ENCODE assay signal across 1 cellular context in genomic region chr16:58392215-58393137, GRCh38.
TF ChIP-seq lines count a peak whose summit lies in the region.

Gene GINS3, plus strand, starts transcription at chr16:58392471. Its CDS starts 131 bp downstream, at chr16:58392602.

TF ChIP-seq in HepG2, 621 proteins besides CTCF, POLR2A, EP300 and RAD21 (continued from another document and continues in another):
- TF ChIP-seq IRF9 (CRISPR knock-in tag; IDR thresholded peaks at IDR 0.05; ENCODE audit: borderline replicate concordance) = peak; percentile 95
- peak; percentile 97 for TF ChIP-seq NRL (CRISPR knock-in tag; IDR thresholded peaks at IDR 0.05; ENCODE audit: borderline replicate concordance)
- peak; percentile 100 for TF ChIP-seq E2F5 (CRISPR knock-in tag; conservative IDR thresholded peaks at IDR 0.05)
- TF ChIP-seq, protein P1, sequence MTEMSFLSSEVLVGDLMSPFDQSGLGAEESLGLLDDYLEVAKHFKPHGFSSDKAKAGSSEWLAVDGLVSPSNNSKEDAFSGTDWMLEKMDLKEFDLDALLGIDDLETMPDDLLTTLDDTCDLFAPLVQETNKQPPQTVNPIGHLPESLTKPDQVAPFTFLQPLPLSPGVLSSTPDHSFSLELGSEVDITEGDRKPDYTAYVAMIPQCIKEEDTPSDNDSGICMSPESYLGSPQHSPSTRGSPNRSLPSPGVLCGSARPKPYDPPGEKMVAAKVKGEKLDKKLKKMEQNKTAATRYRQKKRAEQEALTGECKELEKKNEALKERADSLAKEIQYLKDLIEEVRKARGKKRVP (CRISPR knock-in tag; IDR thresholded peaks at IDR 0.05) = no peak; a peak in 1 of 4 replicates
- no peak for TF ChIP-seq FIP1L1 (IDR thresholded peaks at IDR 0.05; ENCODE audit: borderline replicate concordance, insufficient read depth, low read depth, low read length)
- TF ChIP-seq ELF4 (CRISPR knock-in tag; IDR thresholded peaks at IDR 0.05; ENCODE audit: borderline replicate concordance) = peak; percentile 87
- TF ChIP-seq NFKB2 (CRISPR knock-in tag; IDR thresholded peaks at IDR 0.05; ENCODE audit: borderline replicate concordance) = peak; percentile 73; the same call in 1 of the 2 replicates
- TF ChIP-seq SMAD9 (CRISPR knock-in tag; IDR thresholded peaks at IDR 0.05) = no peak
- TF ChIP-seq ZNF614 (CRISPR knock-in tag; IDR thresholded peaks at IDR 0.05; ENCODE audit: borderline replicate concordance) = peak; percentile 76; the same call in 1 of the 2 replicates
- TF ChIP-seq SALL1 (CRISPR knock-in tag; IDR thresholded peaks at IDR 0.05) = peak; percentile 92
- peak; percentile 84; the same call in 1 of the 2 replicates for TF ChIP-seq ZSCAN9 (CRISPR knock-in tag; IDR thresholded peaks at IDR 0.05; ENCODE audit: borderline replicate concordance)
- peak; percentile 88 for TF ChIP-seq ATF1 (CRISPR knock-in tag; IDR thresholded peaks at IDR 0.05)
- peak; percentile 81 for TF ChIP-seq MIXL1 (CRISPR knock-in tag; IDR thresholded peaks at IDR 0.05)
- no peak for TF ChIP-seq ZNF24 (IDR thresholded peaks at IDR 0.05)
- TF ChIP-seq SRF (IDR thresholded peaks at IDR 0.05; ENCODE audit: low read depth, low read length) = peak; percentile 97
- no peak for TF ChIP-seq PLRG1 (conservative IDR thresholded peaks at IDR 0.05)
- 0 out of 4 replicates have a peak, but pooled peaks of 1 of the 2 experiments have one; percentile 2 for TF ChIP-seq MAFK (conservative IDR thresholded peaks at IDR 0.05 in 1 of 2, IDR thresholded peaks at IDR 0.05 in 1 of 2; ENCODE audit: low read length in 2 of 2)
- peak; percentile 12; the same call in 1 of the 2 replicates for TF ChIP-seq ZNF362 (CRISPR knock-in tag; IDR thresholded peaks at IDR 0.05; ENCODE audit: borderline replicate concordance)
- TF ChIP-seq, protein P2, sequence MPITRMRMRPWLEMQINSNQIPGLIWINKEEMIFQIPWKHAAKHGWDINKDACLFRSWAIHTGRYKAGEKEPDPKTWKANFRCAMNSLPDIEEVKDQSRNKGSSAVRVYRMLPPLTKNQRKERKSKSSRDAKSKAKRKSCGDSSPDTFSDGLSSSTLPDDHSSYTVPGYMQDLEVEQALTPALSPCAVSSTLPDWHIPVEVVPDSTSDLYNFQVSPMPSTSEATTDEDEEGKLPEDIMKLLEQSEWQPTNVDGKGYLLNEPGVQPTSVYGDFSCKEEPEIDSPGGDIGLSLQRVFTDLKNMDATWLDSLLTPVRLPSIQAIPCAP (CRISPR knock-in tag; IDR thresholded peaks at IDR 0.05; ENCODE audit: low read depth) = no peak
- TF ChIP-seq, protein P3, sequence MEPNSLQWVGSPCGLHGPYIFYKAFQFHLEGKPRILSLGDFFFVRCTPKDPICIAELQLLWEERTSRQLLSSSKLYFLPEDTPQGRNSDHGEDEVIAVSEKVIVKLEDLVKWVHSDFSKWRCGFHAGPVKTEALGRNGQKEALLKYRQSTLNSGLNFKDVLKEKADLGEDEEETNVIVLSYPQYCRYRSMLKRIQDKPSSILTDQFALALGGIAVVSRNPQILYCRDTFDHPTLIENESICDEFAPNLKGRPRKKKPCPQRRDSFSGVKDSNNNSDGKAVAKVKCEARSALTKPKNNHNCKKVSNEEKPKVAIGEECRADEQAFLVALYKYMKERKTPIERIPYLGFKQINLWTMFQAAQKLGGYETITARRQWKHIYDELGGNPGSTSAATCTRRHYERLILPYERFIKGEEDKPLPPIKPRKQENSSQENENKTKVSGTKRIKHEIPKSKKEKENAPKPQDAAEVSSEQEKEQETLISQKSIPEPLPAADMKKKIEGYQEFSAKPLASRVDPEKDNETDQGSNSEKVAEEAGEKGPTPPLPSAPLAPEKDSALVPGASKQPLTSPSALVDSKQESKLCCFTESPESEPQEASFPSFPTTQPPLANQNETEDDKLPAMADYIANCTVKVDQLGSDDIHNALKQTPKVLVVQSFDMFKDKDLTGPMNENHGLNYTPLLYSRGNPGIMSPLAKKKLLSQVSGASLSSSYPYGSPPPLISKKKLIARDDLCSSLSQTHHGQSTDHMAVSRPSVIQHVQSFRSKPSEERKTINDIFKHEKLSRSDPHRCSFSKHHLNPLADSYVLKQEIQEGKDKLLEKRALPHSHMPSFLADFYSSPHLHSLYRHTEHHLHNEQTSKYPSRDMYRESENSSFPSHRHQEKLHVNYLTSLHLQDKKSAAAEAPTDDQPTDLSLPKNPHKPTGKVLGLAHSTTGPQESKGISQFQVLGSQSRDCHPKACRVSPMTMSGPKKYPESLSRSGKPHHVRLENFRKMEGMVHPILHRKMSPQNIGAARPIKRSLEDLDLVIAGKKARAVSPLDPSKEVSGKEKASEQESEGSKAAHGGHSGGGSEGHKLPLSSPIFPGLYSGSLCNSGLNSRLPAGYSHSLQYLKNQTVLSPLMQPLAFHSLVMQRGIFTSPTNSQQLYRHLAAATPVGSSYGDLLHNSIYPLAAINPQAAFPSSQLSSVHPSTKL (CRISPR knock-in tag; IDR thresholded peaks at IDR 0.05) = peak; percentile 40; the same call in 1 of the 2 replicates
- peak; percentile 89 for TF ChIP-seq SP4 (CRISPR knock-in tag; IDR thresholded peaks at IDR 0.05)
- 0 out of 2 replicates have a peak, but pooled peaks have one; percentile 86 for TF ChIP-seq ZNF512B (CRISPR knock-in tag; IDR thresholded peaks at IDR 0.05; ENCODE audit: borderline replicate concordance)
- peak; percentile 26; the same call in 1 of the 2 replicates for TF ChIP-seq DNMT1 (CRISPR knock-in tag; IDR thresholded peaks at IDR 0.05)
- peak; percentile 90 for TF ChIP-seq HIVEP1 (CRISPR knock-in tag; IDR thresholded peaks at IDR 0.05)
- TF ChIP-seq PRDM15 (CRISPR knock-in tag; IDR thresholded peaks at IDR 0.05) = peak; percentile 46; the same call in 1 of the 2 replicates
- TF ChIP-seq GLI4 (CRISPR knock-in tag; IDR thresholded peaks at IDR 0.05; ENCODE audit: borderline replicate concordance) = peak; percentile 53; the same call in 1 of the 2 replicates
- TF ChIP-seq FOXK1 (CRISPR knock-in tag; IDR thresholded peaks at IDR 0.05; ENCODE audit: borderline replicate concordance, low read depth) = peak; percentile 84; the same call in 1 of the 2 replicates
- TF ChIP-seq ERF (CRISPR knock-in tag; IDR thresholded peaks at IDR 0.05) = peak; percentile 77
- no peak for TF ChIP-seq SOX6 (IDR thresholded peaks at IDR 0.05)
- TF ChIP-seq SOX6 (CRISPR knock-in tag; IDR thresholded peaks at IDR 0.05) = peak; percentile 76
- TF ChIP-seq ZFY (CRISPR knock-in tag; IDR thresholded peaks at IDR 0.05) = peak; percentile 92
- peak; percentile 69; the same call in 1 of the 2 replicates for TF ChIP-seq ZFP36L2 (CRISPR knock-in tag; IDR thresholded peaks at IDR 0.05)
- peak; percentile 91 for TF ChIP-seq ZFX (CRISPR knock-in tag; IDR thresholded peaks at IDR 0.05; ENCODE audit: low read depth)
- TF ChIP-seq, protein P4, sequence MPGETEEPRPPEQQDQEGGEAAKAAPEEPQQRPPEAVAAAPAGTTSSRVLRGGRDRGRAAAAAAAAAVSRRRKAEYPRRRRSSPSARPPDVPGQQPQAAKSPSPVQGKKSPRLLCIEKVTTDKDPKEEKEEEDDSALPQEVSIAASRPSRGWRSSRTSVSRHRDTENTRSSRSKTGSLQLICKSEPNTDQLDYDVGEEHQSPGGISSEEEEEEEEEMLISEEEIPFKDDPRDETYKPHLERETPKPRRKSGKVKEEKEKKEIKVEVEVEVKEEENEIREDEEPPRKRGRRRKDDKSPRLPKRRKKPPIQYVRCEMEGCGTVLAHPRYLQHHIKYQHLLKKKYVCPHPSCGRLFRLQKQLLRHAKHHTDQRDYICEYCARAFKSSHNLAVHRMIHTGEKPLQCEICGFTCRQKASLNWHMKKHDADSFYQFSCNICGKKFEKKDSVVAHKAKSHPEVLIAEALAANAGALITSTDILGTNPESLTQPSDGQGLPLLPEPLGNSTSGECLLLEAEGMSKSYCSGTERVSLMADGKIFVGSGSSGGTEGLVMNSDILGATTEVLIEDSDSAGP (CRISPR knock-in tag; IDR thresholded peaks at IDR 0.05; ENCODE audit: borderline replicate concordance) = peak; percentile 96
- no peak for TF ChIP-seq CENPX (CRISPR knock-in tag; IDR thresholded peaks at IDR 0.05)
- peak; percentile 83 for TF ChIP-seq MIER3 (CRISPR knock-in tag; IDR thresholded peaks at IDR 0.05; ENCODE audit: borderline replicate concordance)
- TF ChIP-seq KLF11 (CRISPR knock-in tag; IDR thresholded peaks at IDR 0.05) = peak; percentile 92
- peak; percentile 55; the same call in 1 of the 2 replicates for TF ChIP-seq ZNF770 (CRISPR knock-in tag; IDR thresholded peaks at IDR 0.05)
- 0 out of 2 replicates have a peak, but pooled peaks have one; percentile 78 for TF ChIP-seq ZNF296 (CRISPR knock-in tag; conservative IDR thresholded peaks at IDR 0.05)
